19 cellular contexts compared by ENCODE assay signal in the genomic region with DNA sequence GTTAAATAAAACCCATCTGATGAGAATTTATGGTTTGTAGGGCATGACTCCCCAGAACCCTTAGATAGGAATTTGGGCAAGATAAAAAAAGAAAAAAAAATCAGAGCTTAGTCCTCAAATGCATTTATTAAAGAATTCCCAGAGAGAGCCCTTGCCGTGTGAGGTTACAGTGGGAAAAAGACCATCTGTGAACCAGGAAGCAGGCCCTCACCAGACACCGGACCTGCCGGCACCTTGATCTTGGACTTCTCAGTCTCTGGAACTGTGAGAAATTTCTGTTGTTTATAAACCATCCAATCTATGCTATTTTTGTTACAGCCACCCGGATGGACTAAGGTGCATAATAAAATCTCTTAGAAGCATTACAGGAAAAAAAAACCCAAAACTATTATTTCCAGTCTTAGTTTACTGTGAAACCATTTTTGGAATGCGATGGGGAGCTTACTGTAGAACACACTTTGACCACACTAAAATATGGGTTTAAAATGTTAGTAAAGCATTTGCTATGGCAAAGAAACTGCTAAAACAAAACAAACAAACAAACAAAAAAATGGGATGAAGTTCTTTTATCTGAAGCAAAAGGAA.
"Had no signal": no experiment of that assay in that cellular context is flagged by ENCODE, and none has a peak within 500 bp of the region (broad histone marks: within the 10 kb centered on the region; RNA-seq: fewer than 3 reads in every experiment).

No MANE protein-coding gene starts in this region.

- H3K36me3 ChIP-seq: colonic mucosa, esophagus squamous epithelium, sigmoid colon, stomach, upper lobe of left lung had no signal

- H3K27me3 ChIP-seq: colonic mucosa, esophagus squamous epithelium, foreskin keratinocyte, sigmoid colon, stomach, testis, upper lobe of left lung had no signal

- H3K4me1 ChIP-seq: colonic mucosa, esophagus squamous epithelium, sigmoid colon, stomach, testis, upper lobe of left lung had no signal

- H3K4me3 ChIP-seq: colonic mucosa, esophagus squamous epithelium, sigmoid colon, stomach, testis, upper lobe of left lung had no signal

- H3K9me3 ChIP-seq: colonic mucosa, esophagus squamous epithelium, sigmoid colon, testis, upper lobe of left lung had no signal

- H3K27ac ChIP-seq: colonic mucosa, esophagus squamous epithelium, foreskin keratinocyte, sigmoid colon, stomach, testis, upper lobe of left lung had no signal

- DNase-seq: activated CD4-positive, CD25-positive, alpha-beta regulatory T cell treated with anti-CD3 and anti-CD28 coated beads, Interleukin-2, amount 50 U/mL, for 72 hours; activated naive CD4-positive, alpha-beta T cell treated with Interleukin-2 at 50 U/mL for 16 hours; activated naive CD8-positive, alpha-beta T cell treated with anti-CD3 and anti-CD28 coated beads, Interleukin-2, amount 50 U/mL, for 24 hours; activated T-cell treated with anti-CD3 and anti-CD28 coated beads for 4 hours; caudate nucleus; colonic mucosa; esophagus squamous epithelium; foreskin keratinocyte; glutamatergic neuron; hypothalamus; kidney glomerular epithelial cell; left ventricle myocardium superior; sigmoid colon; stimulated activated CD4-positive, alpha-beta T cell treated with anti-CD3 and anti-CD28 coated beads, Interleukin-1b, Interleukin-23, amount 100 ng/mL, for 48 hours; stomach; T-cell; T-helper 9 cell; testis; upper lobe of left lung had no signal

- ATAC-seq: activated naive CD8-positive, alpha-beta T cell treated with anti-CD3 and anti-CD28 coated beads, Interleukin-2, amount 50 U/mL, for 24 hours; foreskin keratinocyte; left ventricle myocardium superior; T-cell had no signal
